9 cellular contexts compared by ENCODE assay signal in the genomic region with DNA sequence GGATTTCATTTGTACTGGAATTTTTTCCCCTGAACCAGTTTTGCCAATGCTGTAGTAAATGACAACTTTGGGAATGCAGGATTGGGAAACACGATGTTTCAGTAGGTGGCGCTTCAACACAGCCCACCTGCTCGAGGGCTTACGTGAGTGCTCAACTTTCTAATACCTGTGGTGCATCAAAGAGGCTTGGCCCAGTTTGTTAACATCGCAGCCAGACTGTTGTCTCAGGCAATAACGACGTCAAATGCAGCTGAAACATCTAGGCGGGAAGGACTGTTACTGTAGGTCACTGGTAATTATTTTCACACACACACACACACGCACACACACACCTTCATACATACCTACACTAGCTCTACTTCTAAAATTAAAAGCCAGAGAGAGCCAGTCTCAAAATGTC.
DNase-seq lines count a peak whose midpoint lies in the region; ATAC-seq, FAIRE-seq and TF ChIP-seq lines count a peak whose summit lies in the region.
"Had no signal": no experiment of that assay in that cellular context is flagged by ENCODE, and none has a peak within 500 bp of the region (broad histone marks: within the 10 kb centered on the region; RNA-seq: fewer than 3 reads in every experiment).

No MANE protein-coding gene starts in this region.

- H2BK5ac ChIP-seq in H1 (ENCODE audit: low read depth, low read length), result no peak overlapping the region

- peak; percentile 29 for DNase-seq in NCI-H2107 (lab: John Stamatoyannopoulos, UW)
- no peak for DNase-seq in NCI-H2107 treated with DMSO at 0.1 percent for 48 hours (lab: John Stamatoyannopoulos, UW; ENCODE audit: unreplicated experiment)
- peak; percentile 98 for DNase-seq in NCI-H69 (lab: John Stamatoyannopoulos, UW)
- peak; percentile 34 to 64 for DNase-seq in H1 (ENCODE audit: low read depth in 1 of 2, low spot score in 2 of 2)
- no peak for DNase-seq in neural crest cell (ENCODE audit: low read depth, low spot score)
- DNase-seq in activated T-cell treated with anti-CD3 and anti-CD28 coated beads, Interleukin-2, amount 50 U/mL, for 4 hours, result no peak

- TF ChIP-seq EP300 in H1 (IDR thresholded peaks at IDR 0.05; ENCODE audit: borderline replicate concordance in 1 of 2, low read depth in 2 of 2, low read length in 2 of 2), result no peak

- H2BK12ac ChIP-seq in H1 (ENCODE audit: low read depth, low read length), result no peak overlapping the region

- no peaks in the 10 kb centered on the region for H3K79me1 ChIP-seq in H1 (ENCODE audit: low read depth, low read length)

- H3K4me1 Mint-ChIP-seq in neural crest cell, result peaks cover 4% of the 10 kb centered on the region
- no peaks in the 10 kb centered on the region for H3K4me1 Mint-ChIP-seq in activated T-cell treated with anti-CD3 and anti-CD28 coated beads, Interleukin-2, amount 50 U/mL, for 4 hours (ENCODE audit: low read depth)

- peak overlapping the region in 1 of 2 experiments; percentile 31; a peak in 2 of 4 replicates for H3K4me2 ChIP-seq in H1 (ENCODE audit: insufficient read depth in 1 of 2, low read depth in 2 of 2, low read length in 2 of 2)

- no peak overlapping the region; the same call in 1 of the 2 replicates for H3K18ac ChIP-seq in H1 (ENCODE audit: extremely low read depth, low read length)

- H2AK5ac ChIP-seq in H1 (ENCODE audit: low read depth, low read length), result no peak overlapping the region

- ATAC-seq in activated T-cell treated with anti-CD3 and anti-CD28 coated beads, Interleukin-2, amount 50 U/mL, for 4 hours, result no peak
- no peak for ATAC-seq in GM19324 (IDR thresholded peaks at IDR 0.05; ENCODE audit: low FRiP score, unreplicated experiment)
- ATAC-seq in HG02571 (IDR thresholded peaks at IDR 0.05; ENCODE audit: unreplicated experiment), result no peak

- H3K4ac ChIP-seq in H1 (replicated peaks; ENCODE audit: insufficient read length, low read depth, low read length), result no peak overlapping the region

- no peak overlapping the region for H3K4me3 Mint-ChIP-seq in neural crest cell
- H3K4me3 Mint-ChIP-seq in activated T-cell treated with anti-CD3 and anti-CD28 coated beads, Interleukin-2, amount 50 U/mL, for 4 hours, result no peak overlapping the region

- no peaks in the 10 kb centered on the region for H3K36me3 ChIP-seq in H1 (ENCODE audit: control insufficient read depth in 2 of 4, insufficient read depth in 4 of 4, low read length in 3 of 4)

- H2BK120ac ChIP-seq in H1 (replicated peaks; ENCODE audit: low read depth, low read length), result no peak overlapping the region

- H3K27me3 Mint-ChIP-seq in neural crest cell (ENCODE audit: low read depth), result peaks cover 7% of the 10 kb centered on the region
- no peaks in the 10 kb centered on the region for H3K27me3 Mint-ChIP-seq in activated T-cell treated with anti-CD3 and anti-CD28 coated beads, Interleukin-2, amount 50 U/mL, for 4 hours (ENCODE audit: low read depth)

- no peak overlapping the region for H4K91ac ChIP-seq in H1 (replicated peaks; ENCODE audit: insufficient read length, low read length)

- no peak overlapping the region for H2BK15ac ChIP-seq in H1 (ENCODE audit: low read length)

- no peak overlapping the region for H3K9ac ChIP-seq in H1 (replicated peaks in 1 of 4; ENCODE audit: extremely low read depth in 1 of 4, low read depth in 3 of 4, low read length in 3 of 4)

- no peak overlapping the region for H2BK20ac ChIP-seq in H1 (ENCODE audit: low read length)

- TF ChIP-seq RAD21 in H1 (IDR thresholded peaks at IDR 0.05 in 1 of 2, conservative IDR thresholded peaks at IDR 0.05 in 1 of 2; ENCODE audit: low read depth in 2 of 2, low read length in 2 of 2), result peak; percentile 96 to 97

- H4K5ac ChIP-seq in H1 (ENCODE audit: insufficient read length, low read depth, low read length), result no peak overlapping the region

- H2AFZ ChIP-seq in H1 (ENCODE audit: low read length), result no peak overlapping the region

- H3K4me3 ChIP-seq in H1 (ENCODE audit: extremely low read depth in 1 of 4, insufficient read depth in 2 of 4, low read depth in 3 of 4, low read length in 4 of 4), result no peak overlapping the region
- H3K4me3 ChIP-seq: skin epidermis had no signal

- CTCF ChIA-PET in H1 (lab: Charles Lee; ENCODE audit: partially characterized antibody), result interaction anchor here (0.7 to 1.9 kb wide), 15 partner anchors 15 to 1144 kb away, joined by 3 to 10 read pairs (median 3); no protein-coding TSS in a partner anchor

- H3K27me3 ChIP-seq in H1 (replicated peaks in 1 of 4; ENCODE audit: control insufficient read depth in 3 of 4, extremely low read depth in 1 of 4, insufficient read depth in 3 of 4, low read length in 3 of 4), result no peaks in the 10 kb centered on the region

- H3K79me2 ChIP-seq in H1 (ENCODE audit: control insufficient read depth in 1 of 2, insufficient read depth in 2 of 2, low read length in 2 of 2), result no peaks in the 10 kb centered on the region

- no peaks in the 10 kb centered on the region for H4K20me1 ChIP-seq in H1 (replicated peaks in 1 of 2; ENCODE audit: control insufficient read depth in 1 of 2, insufficient read depth in 2 of 2, low read length in 2 of 2)

- no peak overlapping the region for H4K8ac ChIP-seq in H1 (ENCODE audit: extremely low read depth, insufficient read depth, low read length)

- TF ChIP-seq POLR2A in H1 (IDR thresholded peaks at IDR 0.05; ENCODE audit: control extremely low read depth in 1 of 2, low read depth in 2 of 2, low read length in 2 of 2), result no peak

- TF ChIP-seq CTCF in H1 (IDR thresholded peaks at IDR 0.05; ENCODE audit: control extremely low read depth in 1 of 3, insufficient read depth in 1 of 3, low read depth in 1 of 3, low read length in 3 of 3) (peak; percentile 68 to 89 (median 75)), neural crest cell (conservative IDR thresholded peaks at IDR 0.05) (peak; percentile 73)

- no peaks in the 10 kb centered on the region for H3K9me3 ChIP-seq in H1 (ENCODE audit: insufficient read depth in 2 of 2, low read depth in 1 of 2, low read length in 1 of 2)

- no peak overlapping the region for H3K14ac ChIP-seq in H1 (ENCODE audit: insufficient read length)

- no peaks in the 10 kb centered on the region for H3K9me3 Mint-ChIP-seq in neural crest cell
- no peaks in the 10 kb centered on the region for H3K9me3 Mint-ChIP-seq in activated T-cell treated with anti-CD3 and anti-CD28 coated beads, Interleukin-2, amount 50 U/mL, for 4 hours

- POLR2A ChIA-PET in H1 (lab: Charles Lee; ENCODE audit: partially characterized antibody), result no interaction called here

- H3K27ac ChIP-seq in H1 (ENCODE audit: low read depth, low read length), result no peak overlapping the region

- no peaks in the 10 kb centered on the region for H3K4me1 ChIP-seq in H1 (replicated peaks in 1 of 4; ENCODE audit: control insufficient read depth in 3 of 4, insufficient read depth in 4 of 4, low read length in 3 of 4)

- peak; percentile 99 for FAIRE-seq in H1 (lab: Jason Lieb, UNC)

- no peak overlapping the region for H3K56ac ChIP-seq in H1 (replicated peaks; ENCODE audit: insufficient read length, low read depth, low read length)

- WGBS in H1 (ENCODE audit: extremely low coverage in 1 of 2, insufficient coverage in 1 of 2, insufficient read length in 1 of 2, insufficient replicate concordance in 2 of 2, low coverage in 1 of 2, low lambda C conversion rate in 2 of 2, missing lambda C conversion rate in 1 of 2), 2 experiments, result 13% methylated on average over 9 of the region's 9 CpGs; no CpG with 5 or more reads in 1 of the 2 experiments

- no peaks in the 10 kb centered on the region for H3K23me2 ChIP-seq in H1 (ENCODE audit: low read depth, low read length)

- H3K36me3 Mint-ChIP-seq in neural crest cell (ENCODE audit: low read depth), result no peaks in the 10 kb centered on the region
- no peaks in the 10 kb centered on the region for H3K36me3 Mint-ChIP-seq in activated T-cell treated with anti-CD3 and anti-CD28 coated beads, Interleukin-2, amount 50 U/mL, for 4 hours (ENCODE audit: insufficient read depth)

- H3K27ac Mint-ChIP-seq in neural crest cell (ENCODE audit: unreplicated experiment), result no peak overlapping the region

- H3K23ac ChIP-seq in H1 (ENCODE audit: insufficient read length), result no peak overlapping the region

TF ChIP-seq in H1, 55 proteins besides CTCF, POLR2A, EP300 and RAD21:
- TF ChIP-seq CHD1 (IDR thresholded peaks at IDR 0.05; ENCODE audit: low read depth, low read length) (no peak), CEBPB (IDR thresholded peaks at IDR 0.05; ENCODE audit: low read depth, low read length) (peak; percentile 63; the same call in 1 of the 2 replicates), TEAD4 (IDR thresholded peaks at IDR 0.05; ENCODE audit: low read depth, low read length) (0 out of 2 replicates have a peak, but pooled peaks have one; percentile 47)

Comparison
In these comparisons a context has a peak if more than half of its experiments do, and no peak if none do; other contexts are left out.
1. DNase-seq: peak in NCI-H2107 (single experiment), NCI-H69 (single experiment) and H1 (2 of 2); none in NCI-H2107 treated with DMSO at 0.1 percent for 48 hours (single experiment), neural crest cell (single experiment) and activated T-cell treated with anti-CD3 and anti-CD28 coated beads, Interleukin-2, amount 50 U/mL, for 4 hours (single experiment).